8 cellular contexts compared by ENCODE assay signal in genomic region chr2:128321784-128322650, GRCh38. TPM values are rescaled to one million over a fixed set of nuclear protein-coding genes. Genes with fewer than 3 reads are reported as not detected.
DNase-seq lines count a peak whose midpoint lies in the region; ATAC-seq and TF ChIP-seq lines count a peak whose summit lies in the region.

No MANE protein-coding gene starts in this region.

- H3K27me3 ChIP-seq in DOHH2 (ENCODE audit: control insufficient read depth, low read length) (peaks cover 17% of the 10 kb centered on the region), RWPE2 (ENCODE audit: insufficient read depth, poor library complexity, severe bottlenecking) (no peaks in the 10 kb centered on the region), foreskin keratinocyte (no peaks in the 10 kb centered on the region), neuronal stem cell (ENCODE audit: control insufficient read depth in 3 of 3, insufficient read depth in 3 of 3, low read depth in 1 of 3, low read length in 3 of 3) (peaks cover 0 to 24% (median 0%) of the 10 kb centered on the region in 3 experiments), subcutaneous abdominal adipose tissue (ENCODE audit: control insufficient read depth in 5 of 5, insufficient read depth in 4 of 5, low read length in 5 of 5) (no peaks in the 10 kb centered on the region)

- no CpG with 5 or more reads among the region's 89 CpGs for WGBS in neuronal stem cell (ENCODE audit: extremely low coverage in 2 of 2, insufficient read length in 2 of 2, insufficient replicate concordance in 1 of 2), 2 donors

- H3K4me2 ChIP-seq in DOHH2 (ENCODE audit: low read length) (peak overlapping the region; percentile 73), neuronal stem cell (ENCODE audit: insufficient read depth, low read length, poor library complexity, severe bottlenecking) (peak overlapping the region; percentile 93)

- H3K18ac ChIP-seq in neuronal stem cell (ENCODE audit: low read length): peak overlapping the region; percentile 99

- peak overlapping the region; percentile 56 for H3K14ac ChIP-seq in neuronal stem cell (ENCODE audit: low read length)

- peaks cover 9% of the 10 kb centered on the region for H3K4me1 ChIP-seq in DOHH2 (ENCODE audit: control insufficient read depth, low read length)
- no peaks in the 10 kb centered on the region for H3K4me1 ChIP-seq in RWPE2 (ENCODE audit: insufficient read depth, poor library complexity, severe bottlenecking)
- H3K4me1 ChIP-seq in foreskin keratinocyte: peaks cover 1% of the 10 kb centered on the region
- H3K4me1 ChIP-seq in neuronal stem cell (ENCODE audit: control insufficient read depth in 2 of 2, insufficient read depth in 1 of 2, low read depth in 1 of 2, low read length in 2 of 2): peaks cover 11 to 19% of the 10 kb centered on the region in 2 donors
- H3K4me1 ChIP-seq in subcutaneous abdominal adipose tissue (ENCODE audit: control insufficient read depth in 5 of 5, insufficient read depth in 5 of 5, low read length in 5 of 5): peaks cover 2 to 55% (median 35%) of the 10 kb centered on the region in 5 donors

- H2BK15ac ChIP-seq in neuronal stem cell (ENCODE audit: low read length): peak overlapping the region; percentile 86

- peak overlapping the region; percentile 99 for H2BK12ac ChIP-seq in neuronal stem cell (ENCODE audit: low read length)

- ATAC-seq in GM21528 (IDR thresholded peaks at IDR 0.05; ENCODE audit: low FRiP score, unreplicated experiment) (peak; percentile 52), RWPE2 (ENCODE audit: low read depth) (peak; percentile 67), foreskin keratinocyte (peak; percentile 62)

- DNase-seq in HuH-7 (ENCODE audit: low spot score) (peak; percentile 85), RWPE2 (ENCODE audit: low spot score) (peak; percentile 68), foreskin keratinocyte (peak in 1 of 2 donors; percentile 59), neuronal stem cell (ENCODE audit: low spot score) (peak; percentile 88)
- DNase-seq in activated effector memory CD4-positive, alpha-beta T cell treated with Interleukin-2 at 50 U/mL for 16 hours: peak; percentile 74

- H4K91ac ChIP-seq in neuronal stem cell (ENCODE audit: low read depth, low read length, poor library complexity): peak overlapping the region; percentile 89

- H3K79me1 ChIP-seq in neuronal stem cell (ENCODE audit: low read depth, low read length): peaks cover 9% of the 10 kb centered on the region

- peak overlapping the region; percentile 53 for H3K4ac ChIP-seq in neuronal stem cell (ENCODE audit: low read length)

- H3K79me2 ChIP-seq in DOHH2 (ENCODE audit: control insufficient read depth, low read length): peaks cover 9% of the 10 kb centered on the region

- peak overlapping the region; percentile 65 for H4K8ac ChIP-seq in neuronal stem cell (ENCODE audit: low read depth, low read length)

- H3K23ac ChIP-seq in neuronal stem cell (ENCODE audit: low read depth, low read length, poor library complexity): peak overlapping the region; percentile 89

- H2AFZ ChIP-seq in neuronal stem cell (ENCODE audit: low read length): peak overlapping the region; percentile 97

- no peaks in the 10 kb centered on the region for H3K9me3 ChIP-seq in DOHH2 (ENCODE audit: control insufficient read depth, insufficient read depth, low read length)
- H3K9me3 ChIP-seq in RWPE2 (ENCODE audit: severe bottlenecking): no peaks in the 10 kb centered on the region
- H3K9me3 ChIP-seq in neuronal stem cell (replicated peaks in 1 of 2; ENCODE audit: control insufficient read depth in 2 of 2, insufficient read depth in 1 of 2, low read depth in 1 of 2, low read length in 2 of 2): no peaks in the 10 kb centered on the region
- no peaks in the 10 kb centered on the region for H3K9me3 ChIP-seq in subcutaneous abdominal adipose tissue (ENCODE audit: control insufficient read depth in 5 of 5, low read length in 5 of 5)

- no peak overlapping the region for H2BK5ac ChIP-seq in neuronal stem cell (ENCODE audit: low read length)

- peak overlapping the region; percentile 94 for H2BK120ac ChIP-seq in neuronal stem cell (ENCODE audit: low read depth, low read length)

- H3K4me3 ChIP-seq in DOHH2 (ENCODE audit: low read length) (peak overlapping the region; percentile 68), RWPE2 (ENCODE audit: severe bottlenecking) (peak overlapping the region; percentile 50), neuronal stem cell (ENCODE audit: low read length in 2 of 2) (peak overlapping the region; percentile 36 to 79), subcutaneous abdominal adipose tissue (ENCODE audit: low read depth in 1 of 5, low read length in 5 of 5) (peak overlapping the region in 4 of 5 donors; percentile 54 to 63 (median 60))

- TF ChIP-seq CTCF in DOHH2 (IDR thresholded peaks at IDR 0.05; ENCODE audit: low read depth, low read length, poor library complexity, severe bottlenecking): peak; percentile 89
- peak; percentile 94 for TF ChIP-seq CTCF in RWPE2 (IDR thresholded peaks at IDR 0.05; ENCODE audit: poor library complexity, severe bottlenecking)
- TF ChIP-seq CTCF in foreskin keratinocyte (conservative IDR thresholded peaks at IDR 0.05): peak; percentile 99

- H3K9ac ChIP-seq in neuronal stem cell (ENCODE audit: low read depth, low read length, poor library complexity): peak overlapping the region; percentile 83
- H3K9ac ChIP-seq in subcutaneous abdominal adipose tissue (ENCODE audit: low read length in 5 of 5): peak overlapping the region in 4 of 5 donors; percentile 61 to 86 (median 72)

- peaks cover 3% of the 10 kb centered on the region for H4K20me1 ChIP-seq in DOHH2 (ENCODE audit: control insufficient read depth, insufficient read depth, low read depth, low read length)

- H3F3A ChIP-seq in DOHH2 (ENCODE audit: control insufficient read depth, insufficient read depth): no peaks in the 10 kb centered on the region

- H2AK5ac ChIP-seq in neuronal stem cell (ENCODE audit: low read depth, low read length): peak overlapping the region; percentile 97

- H3K27ac ChIP-seq in DOHH2 (ENCODE audit: low read depth, low read length) (no peak overlapping the region), RWPE2 (ENCODE audit: poor library complexity, severe bottlenecking) (no peak overlapping the region), foreskin keratinocyte (peak overlapping the region; percentile 94), neuronal stem cell (replicated peaks; ENCODE audit: low read length) (no peak overlapping the region), subcutaneous abdominal adipose tissue (ENCODE audit: low read depth, low read length) (no peak overlapping the region)

- H3K9me2 ChIP-seq in DOHH2 (replicated peaks; ENCODE audit: control insufficient read depth, low read length): no peaks in the 10 kb centered on the region

- H3K36me3 ChIP-seq in DOHH2 (ENCODE audit: control insufficient read depth, low read length) (no peaks in the 10 kb centered on the region), RWPE2 (ENCODE audit: low read depth) (no peaks in the 10 kb centered on the region), neuronal stem cell (replicated peaks in 1 of 2; ENCODE audit: control insufficient read depth in 2 of 2, insufficient read depth in 2 of 2, low read length in 2 of 2) (no peaks in the 10 kb centered on the region), subcutaneous abdominal adipose tissue (ENCODE audit: control insufficient read depth in 5 of 5, insufficient read depth in 5 of 5, low read length in 5 of 5) (no peaks in the 10 kb centered on the region)

RNA-seq across cellular contexts. Expression of gene HS6ST1, which starts 3.3 kb away (rescaled TPM):
- 26.6 and 31.3 TPM in 2 replicates for total RNA-seq in foreskin keratinocyte
- polyA plus RNA-seq in foreskin keratinocyte: 15.8 and 17.9 TPM in 2 replicates
- 32.8 TPM for polyA plus RNA-seq in neuronal stem cell (2013, experiment 1 of 2)
- 32.8 TPM for polyA plus RNA-seq in neuronal stem cell (2013, experiment 2 of 2)
